ENCODE assay signal across 18 cellular contexts in genomic region chr11:2942447-2942846, GRCh38. TPM values are rescaled to one million over a fixed set of nuclear protein-coding genes. Genes with fewer than 3 reads are reported as not detected.
"Had no signal": no experiment of that assay in that cellular context is flagged by ENCODE, and none has a peak within 500 bp of the region (broad histone marks: within the 10 kb centered on the region; RNA-seq: fewer than 3 reads in every experiment).

No MANE protein-coding gene starts in this region.

- ATAC-seq: activated naive CD4-positive, alpha-beta T cell treated with anti-CD3 and anti-CD28 coated beads, Interleukin-2, amount 50 U/mL, for 72 hours; foreskin keratinocyte; left lung; natural killer cell treated with Interleukin-12 subunit alpha and Interleukin-12 subunit beta and Interleukin-15 and Interleukin-18, amount 100 ng/mL, for 72 hours had no signal

- H3K27me3 Mint-ChIP-seq: natural killer cell treated with Interleukin-12 subunit alpha and Interleukin-12 subunit beta and Interleukin-15 and Interleukin-18, amount 100 ng/mL, for 72 hours had no signal

- H3K27ac ChIP-seq: foreskin keratinocyte, left lung, ovary, prostate gland, uterus had no signal

- H3K36me3 ChIP-seq: ovary, prostate gland, uterus had no signal

- H3K9me3 ChIP-seq: ovary, prostate gland had no signal

- H3K4me1 ChIP-seq: foreskin keratinocyte had no signal

- DNase-seq: activated CD4-positive, alpha-beta T cell treated with anti-CD3 and anti-CD28 coated beads for 48 hours; activated effector memory CD4-positive, alpha-beta T cell treated with Interleukin-2 at 50 U/mL for 16 hours; activated T-cell treated with anti-CD3 and anti-CD28 coated beads, Interleukin-2, amount 50 U/mL, for 48 hours; aorta; dermis blood vessel endothelial cell; effector CD8-positive, alpha-beta T cell; foreskin keratinocyte; ovary; stimulated activated CD4-positive, alpha-beta T cell treated with anti-CD3 and anti-CD28 coated beads, Interleukin-12 subunit alpha, Interleukin-12 subunit beta, amount 100 ng/mL, for 4 hours; trophoblast cell had no signal

- H3K4me3 ChIP-seq: left lung, ovary, prostate gland, uterus had no signal

- H3K4me3 Mint-ChIP-seq: brain; mesothelial cell of epicardium; natural killer cell treated with Interleukin-12 subunit alpha and Interleukin-12 subunit beta and Interleukin-15 and Interleukin-18, amount 100 ng/mL, for 72 hours had no signal

- H3K27me3 ChIP-seq: foreskin keratinocyte, left lung, ovary, uterus had no signal

- H3K27ac Mint-ChIP-seq: mesothelial cell of epicardium; natural killer cell treated with Interleukin-12 subunit alpha and Interleukin-12 subunit beta and Interleukin-15 and Interleukin-18, amount 100 ng/mL, for 72 hours had no signal

RNA-seq across cellular contexts. Expression of gene PHLDA2, which starts 13.2 kb away (rescaled TPM):
- total RNA-seq: temporal lobe had no signal
